ENCODE assay signal across 33 cellular contexts in the genomic region with DNA sequence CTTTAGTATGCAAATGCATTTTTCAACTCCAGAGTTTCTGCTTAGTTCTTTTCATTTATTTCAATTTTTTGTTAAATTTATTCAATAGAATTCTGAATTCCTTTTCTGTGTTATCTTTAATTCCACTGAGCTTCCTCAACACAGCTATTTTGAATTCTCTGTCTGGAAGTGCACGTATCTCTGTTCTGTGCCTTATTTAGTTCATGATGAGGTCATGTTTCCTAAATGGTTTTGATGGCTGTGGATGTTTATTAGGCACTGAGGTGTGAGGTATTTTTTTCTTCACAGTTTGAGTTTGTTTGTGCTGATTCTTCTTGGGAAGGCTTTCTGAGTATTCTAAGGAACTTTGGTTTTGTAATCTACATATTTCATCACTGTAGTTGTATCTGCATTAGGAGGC.
A peak's percentile ranks its signal among the peaks of the same experiment; 100 is the strongest.
DNase-seq lines count a peak whose midpoint lies in the region; ATAC-seq and TF ChIP-seq lines count a peak whose summit lies in the region.
"Had no signal": no experiment of that assay in that cellular context is flagged by ENCODE, and none has a peak within 500 bp of the region (broad histone marks: within the 10 kb centered on the region; RNA-seq: fewer than 3 reads in every experiment).

No MANE protein-coding gene starts in this region.

- H3K36me3 ChIP-seq in heart left ventricle (no peaks in the 10 kb centered on the region), left ventricle myocardium inferior (no peaks in the 10 kb centered on the region), heart right ventricle (no peaks in the 10 kb centered on the region)
- H3K36me3 ChIP-seq: BE2C; BLaER1; BLaER1 treated with 17β-estradiol and CSF1 and Interleukin-3, amounts not matched to agents 10 nM and 100 nM had no signal

- H3K27ac ChIP-seq in heart left ventricle: peak overlapping the region in 5 of 12 donors; percentile 20 to 62 (median 55)
- H3K27ac ChIP-seq in left ventricle myocardium inferior (replicated peaks): no peak overlapping the region
- H3K27ac ChIP-seq in heart right ventricle: peak overlapping the region in 4 of 10 donors; percentile 33 to 64 (median 55)
- H3K27ac ChIP-seq: 22Rv1; A549; BLaER1; BLaER1 treated with 17β-estradiol and CSF1 and Interleukin-3, amounts not matched to agents 10 nM and 100 nM; C4-2B had no signal

- peaks cover 0 to 28% (median 1%) of the 10 kb centered on the region in 12 donors for H3K9me3 ChIP-seq in heart left ventricle
- H3K9me3 ChIP-seq in left ventricle myocardium inferior (replicated peaks): peaks cover 21% of the 10 kb centered on the region
- H3K9me3 ChIP-seq in heart right ventricle: peaks cover 0 to 42% (median 0%) of the 10 kb centered on the region in 11 donors
- H3K9me3 ChIP-seq: BE2C, BLaER1, Caco-2 had no signal

- DNase-seq in heart left ventricle: no peak
- DNase-seq in left ventricle myocardium inferior: no peak
- no peak for DNase-seq in heart right ventricle
- no peak for DNase-seq in cardiac septum (ENCODE audit: low spot score)
- no peak for DNase-seq in left ventricle myocardium superior
- DNase-seq in Right ventricle myocardium superior: no peak
- DNase-seq in myocyte (ENCODE audit: low read depth): peak; percentile 3
- DNase-seq: 8988T; ACHN; AML-193; BE2C; C1 segment of cervical spinal cord; Caco-2; Calu3; CD4-positive, alpha-beta memory T cell; CD4-positive, alpha-beta T cell; CD4-positive, CD25-positive, alpha-beta regulatory T cell; CD8-positive, alpha-beta memory T cell; CD8-positive, alpha-beta T cell; COR-L47; DMS 273 treated with DMSO at 0.1 percent for 48 hours; DMS153; DMS53; DMS79; DMS79 treated with DMSO at 0.1 percent for 48 hours; DND-41; EL had no signal

- no peak overlapping the region for H3K4me3 ChIP-seq in heart left ventricle
- H3K4me3 ChIP-seq in left ventricle myocardium inferior: no peak overlapping the region
- H3K4me3 ChIP-seq in heart right ventricle: no peak overlapping the region
- H3K4me3 ChIP-seq: A549; BLaER1; BLaER1 treated with 17β-estradiol and CSF1 and Interleukin-3, amounts not matched to agents 10 nM and 100 nM had no signal

- H3K27me3 ChIP-seq in heart left ventricle (no peaks in the 10 kb centered on the region), left ventricle myocardium inferior (ENCODE audit: low read depth) (no peaks in the 10 kb centered on the region), heart right ventricle (no peaks in the 10 kb centered on the region)
- H3K27me3 ChIP-seq: BE2C; BLaER1; BLaER1 treated with 17β-estradiol and CSF1 and Interleukin-3, amounts not matched to agents 10 nM and 100 nM had no signal

- TF ChIP-seq POLR2A in heart left ventricle (IDR thresholded peaks at IDR 0.05): no peak

- H3K4me1 ChIP-seq in heart left ventricle (peaks cover 0 to 3% (median 0%) of the 10 kb centered on the region in 12 donors), left ventricle myocardium inferior (no peaks in the 10 kb centered on the region), heart right ventricle (no peaks in the 10 kb centered on the region)
- H3K4me1 ChIP-seq: A549; BE2C; BLaER1; BLaER1 treated with 17β-estradiol and CSF1 and Interleukin-3, amounts not matched to agents 10 nM and 100 nM; Caco-2 had no signal

- intact Hi-C loops in heart left ventricle (cut with DNase I): no loop called here
- intact Hi-C loops in left ventricle myocardium inferior (cut with micrococcal nuclease): no loop called here
- intact Hi-C loops in heart right ventricle (cut with DNase I): no loop called here
- intact Hi-C loops in cardiac septum (cut with DNase I): no loop called here
- intact Hi-C loops in left ventricle myocardium superior (cut with micrococcal nuclease): no loop called here
- intact Hi-C loops in Right ventricle myocardium superior (cut with DNase I): no loop called here

- TF ChIP-seq CTCF in heart left ventricle (IDR thresholded peaks at IDR 0.05) (no peak), left ventricle myocardium inferior (IDR thresholded peaks at IDR 0.05; ENCODE audit: borderline replicate concordance) (no peak), heart right ventricle (IDR thresholded peaks at IDR 0.05) (no peak)

- peak in 3 of 4 donors; percentile 63 to 81 (median 70) for ATAC-seq in heart left ventricle
- peak in 5 of 8 donors; percentile 42 to 83 (median 68) for ATAC-seq in heart right ventricle
- ATAC-seq in left ventricle myocardium superior: peak; percentile 59
- ATAC-seq in Right ventricle myocardium superior (ENCODE audit: poor library complexity): no peak
- ATAC-seq in esophagus mucosa: no peak
- ATAC-seq: A549; CD8-positive, alpha-beta T cell had no signal

- WGBS in heart left ventricle, 4 donors: 13 to 21% (median 16%) methylated on average over 1 of the region's 1 CpG
- WGBS in heart right ventricle, 2 donors: 23 to 24% methylated on average over 1 of the region's 1 CpG

Comparison
In these comparisons a context has a peak if more than half of its experiments do, and no peak if none do; other contexts are left out.
1. ATAC-seq: peak in heart left ventricle (3 of 4), heart right ventricle (5 of 8) and left ventricle myocardium superior (single experiment); none in Right ventricle myocardium superior (single experiment) and esophagus mucosa (single experiment).